Comparison of ENCODE assay signal across 35 cellular contexts in genomic region chr3:30236011-30236410, GRCh38.
"Had no signal": no experiment of that assay in that cellular context is flagged by ENCODE, and none has a peak within 500 bp of the region (broad histone marks: within the 10 kb centered on the region; RNA-seq: fewer than 3 reads in every experiment).

No MANE protein-coding gene starts in this region.

- DNase-seq: Karpas-422, Kasumi-1, MG63, MM.1S, MV-4-11, NCI-H1048, NCI-H1092, NCI-H1092 treated with DMSO at 0.1 percent for 48 hours, NCI-H1105, NCI-H1105 treated with DMSO at 0.1 percent for 48 hours, NCI-H1417, NCI-H1417 treated with DMSO at 0.1 percent for 48 hours, NCI-H1436, NCI-H1436 treated with DMSO at 0.1 percent for 48 hours, NCI-H146, NCI-H1694, NCI-H1694 treated with DMSO at 0.1 percent for 48 hours, NCI-H187, NCI-H187 treated with DMSO at 0.1 percent for 48 hours, NCI-H1930, NCI-H2029, NCI-H2029 treated with DMSO at 0.1 percent for 48 hours, NCI-H2081, NCI-H2081 treated with DMSO at 0.1 percent for 48 hours, NCI-H2107, NCI-H2171, NCI-H2171 treated with DMSO at 0.1 percent for 48 hours, NCI-H2227 treated with DMSO at 0.1 percent for 48 hours, NCI-H226, NCI-H345, NCI-H446, NCI-H446 treated with DMSO at 0.1 percent for 48 hours, NCI-H510A, NCI-H510A treated with DMSO at 0.1 percent for 48 hours, NCI-H524 had no signal

- H3K27me3 ChIP-seq: MG63 had no signal

- H3K9me3 ChIP-seq: MG63 had no signal

- H3K4me3 ChIP-seq: MG63 had no signal

- H3K36me3 ChIP-seq: MG63 had no signal
